ENCODE assay signal across 8 cellular contexts in the genomic region with DNA sequence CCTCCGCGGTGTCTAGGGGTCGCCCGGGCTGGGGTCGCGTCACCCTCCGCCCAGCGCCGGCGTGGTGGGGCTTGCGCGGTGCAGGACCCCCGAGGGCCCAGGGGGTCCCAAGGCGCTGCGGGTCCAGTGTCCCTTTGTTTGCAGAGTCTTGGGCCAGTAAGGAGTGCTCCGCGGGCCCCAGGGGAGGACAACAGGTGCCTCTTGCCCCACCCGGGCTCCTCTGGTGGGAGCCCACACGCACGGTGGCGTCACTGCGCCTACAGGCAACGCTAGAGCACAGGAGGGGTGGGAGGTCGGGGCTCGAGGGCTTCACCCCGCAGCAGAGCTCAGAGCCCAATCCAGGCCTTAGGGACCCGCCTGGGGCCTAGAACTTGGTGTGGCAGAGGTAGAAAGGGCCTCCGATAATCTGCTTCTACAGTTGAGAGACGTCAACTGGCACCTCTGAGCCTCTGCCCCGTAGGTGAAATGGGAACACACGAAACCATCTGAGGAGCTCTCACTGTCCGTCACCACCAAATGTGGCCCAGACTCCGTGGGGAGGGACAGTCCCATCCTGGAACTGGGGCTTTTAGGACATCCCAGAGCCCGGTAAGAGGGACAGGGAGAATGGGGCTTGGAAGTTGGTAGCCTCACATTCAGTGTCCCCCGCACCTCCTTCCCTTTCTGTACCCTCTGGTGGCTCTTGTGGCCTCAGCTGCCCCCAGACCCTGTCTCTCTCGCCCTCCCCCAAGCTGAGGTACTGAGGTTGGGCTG. TPM values are rescaled to one million over a fixed set of nuclear protein-coding genes. Genes with fewer than 3 reads are reported as not detected.
DNase-seq lines count a peak whose midpoint lies in the region; ATAC-seq, FAIRE-seq and TF ChIP-seq lines count a peak whose summit lies in the region.

No MANE protein-coding gene starts in this region.

- H2AFZ ChIP-seq in endothelial cell of umbilical vein (ENCODE audit: low read depth, low read length), result no peak overlapping the region

- peaks cover 59% of the 10 kb centered on the region for H3K4me1 Mint-ChIP-seq in HFFc6 (ENCODE audit: low read depth)

- TF ChIP-seq CTCF in HFFc6 (IDR thresholded peaks at IDR 0.05), result no peak
- no peak for TF ChIP-seq CTCF in endothelial cell of umbilical vein (IDR thresholded peaks at IDR 0.05; ENCODE audit: extremely low read depth in 1 of 2, insufficient read depth in 1 of 2, low read depth in 1 of 2, low read length in 2 of 2)
- TF ChIP-seq CTCF in ovary (IDR thresholded peaks at IDR 0.05), result no peak

- POLR2A ChIA-PET in endothelial cell of umbilical vein (lab: Charles Lee), result interaction anchor here (0.7 to 2.5 kb wide), 3 partner anchors 10 to 17 kb away, joined by 7 to 10 read pairs (median 8); no protein-coding TSS in a partner anchor

- H3K27ac ChIP-seq in endothelial cell of umbilical vein (ENCODE audit: insufficient read depth, low read depth, low read length), result peak overlapping the region; percentile 67
- peak overlapping the region; percentile 99 for H3K27ac ChIP-seq in ovary

- no peak for DNase-seq in HFFc6
- peak; percentile 76 for DNase-seq in activated CD8-positive, alpha-beta memory T cell treated with anti-CD3 and anti-CD28 coated beads for 24 hours
- DNase-seq in endothelial cell of umbilical vein (ENCODE audit: low read depth, low spot score), result peak; percentile 23
- peak in 1 of 5 donors; percentile 42 for DNase-seq in ovary
- no peak for DNase-seq in dedifferentiated amniotic fluid mesenchymal stem cell (ENCODE audit: extremely low spot score)

- TF ChIP-seq EP300 in ovary (IDR thresholded peaks at IDR 0.05), result no peak

- TF ChIP-seq POLR2A in endothelial cell of umbilical vein (IDR thresholded peaks at IDR 0.05; ENCODE audit: low read depth, low read length) (no peak), ovary (IDR thresholded peaks at IDR 0.05) (no peak)

- H4K20me1 ChIP-seq in endothelial cell of umbilical vein (replicated peaks; ENCODE audit: control insufficient read depth, extremely low read depth, insufficient read depth, low read length), result peaks cover 2% of the 10 kb centered on the region

- H3K27me3 ChIP-seq in endothelial cell of umbilical vein (ENCODE audit: control insufficient read depth in 2 of 2, insufficient read depth in 2 of 2, low read length in 2 of 2) (no peaks in the 10 kb centered on the region), ovary (no peaks in the 10 kb centered on the region)

- H3K36me3 Mint-ChIP-seq in HFFc6 (ENCODE audit: low read depth), result no peaks in the 10 kb centered on the region; the same call in 1 of the 2 replicates

- peak overlapping the region; percentile 92 for H3K4me3 Mint-ChIP-seq in HFFc6

- H3K9me3 ChIP-seq in endothelial cell of umbilical vein (replicated peaks; ENCODE audit: control insufficient read depth, insufficient read depth, low read length) (no peaks in the 10 kb centered on the region), ovary (no peaks in the 10 kb centered on the region)

- dilution Hi-C loops in endothelial cell of umbilical vein (cut with MboI; ENCODE audit: extremely low pct_ligation_motif_present, low sequenced_read_pairs), result no loop called here

- no peak overlapping the region for H3K27ac Mint-ChIP-seq in HFFc6

- ATAC-seq in GM21576 (IDR thresholded peaks at IDR 0.05; ENCODE audit: unreplicated experiment) (no peak), GM21529 (IDR thresholded peaks at IDR 0.05; ENCODE audit: unreplicated experiment) (no peak), GM18868 (IDR thresholded peaks at IDR 0.05; ENCODE audit: unreplicated experiment) (no peak)

- peak overlapping the region; percentile 97 for H3K9ac ChIP-seq in endothelial cell of umbilical vein (replicated peaks; ENCODE audit: extremely low read depth, insufficient read depth, low read length)

- peak overlapping the region; percentile 90 for H3K4me2 ChIP-seq in endothelial cell of umbilical vein (ENCODE audit: insufficient read depth, low read length)

- H3K36me3 ChIP-seq in endothelial cell of umbilical vein (ENCODE audit: control insufficient read depth in 2 of 2, extremely low read depth in 1 of 2, insufficient read depth in 2 of 2, low read length in 2 of 2) (peaks cover 0 to 7% of the 10 kb centered on the region in 2 experiments), ovary (no peaks in the 10 kb centered on the region)

- H3K4me1 ChIP-seq in endothelial cell of umbilical vein (ENCODE audit: control insufficient read depth, extremely low read depth, insufficient read depth, low read length) (peaks cover 22% of the 10 kb centered on the region), ovary (ENCODE audit: insufficient read depth) (peaks cover 8% of the 10 kb centered on the region)

- H3K27me3 Mint-ChIP-seq in HFFc6 (ENCODE audit: insufficient read depth), result peaks cover 2% of the 10 kb centered on the region; the same call in 1 of the 2 replicates

- H3K9me1 ChIP-seq in endothelial cell of umbilical vein (replicated peaks; ENCODE audit: control insufficient read depth, extremely low read depth, insufficient read depth, low read length), result no peaks in the 10 kb centered on the region

- intact Hi-C loops in endothelial cell of umbilical vein (cut with micrococcal nuclease), result loop anchor here (1.0 to 5.0 kb wide), 4 partner anchors 16 to 279 kb away; a partner anchor contains a TSS
- intact Hi-C loops in ovary (cut with DNase I), result loop anchor here in 2 of 4 donors (10.0 kb wide), 2 partner anchors 97 to 417 kb away; a partner anchor contains a TSS

- H3K4me3 ChIP-seq in endothelial cell of umbilical vein (replicated peaks in 1 of 3; ENCODE audit: insufficient read depth in 1 of 3, low read depth in 1 of 3, low read length in 3 of 3), result peak overlapping the region; percentile 38 to 77 (median 56)
- peak overlapping the region; percentile 72 for H3K4me3 ChIP-seq in ovary

- CTCF ChIA-PET in endothelial cell of umbilical vein (lab: Charles Lee), result interaction anchor here (1.0 to 8.7 kb wide), 6 partner anchors 10 to 225 kb away, joined by 3 to 130 read pairs (median 6); no protein-coding TSS in a partner anchor

- peaks cover 37% of the 10 kb centered on the region for H3K79me2 ChIP-seq in endothelial cell of umbilical vein (ENCODE audit: control insufficient read depth, insufficient read depth, low read length)

- 26 to 34% (median 27%) methylated on average over 17 to 36 of the region's 36 CpGs for WGBS in ovary, 3 donors

- no peaks in the 10 kb centered on the region for H3K9me3 Mint-ChIP-seq in HFFc6

- FAIRE-seq in endothelial cell of umbilical vein (lab: Jason Lieb, UNC), result peak; percentile 55

- BruUV-seq in endothelial cell of umbilical vein (replicated peaks; lab: Mats Ljungman, UMichigan), result TSS peak; percentile 80

TF ChIP-seq in endothelial cell of umbilical vein, 7 proteins besides CTCF, POLR2A, EP300 and RAD21:
- TF ChIP-seq, protein P1, sequence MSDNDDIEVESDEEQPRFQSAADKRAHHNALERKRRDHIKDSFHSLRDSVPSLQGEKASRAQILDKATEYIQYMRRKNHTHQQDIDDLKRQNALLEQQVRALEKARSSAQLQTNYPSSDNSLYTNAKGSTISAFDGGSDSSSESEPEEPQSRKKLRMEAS (IDR thresholded peaks at IDR 0.05; ENCODE audit: insufficient read depth, insufficient read length), result no peak
- no peak for TF ChIP-seq GATA2 (IDR thresholded peaks at IDR 0.05; ENCODE audit: insufficient read depth, insufficient read length, low read depth, low read length)
- peak; percentile 3 for TF ChIP-seq POLR2AphosphoS5 (IDR thresholded peaks at IDR 0.05; ENCODE audit: insufficient read depth, low read depth, low read length)
- TF ChIP-seq JUN (IDR thresholded peaks at IDR 0.05; ENCODE audit: borderline replicate concordance, insufficient read depth, insufficient read length, low read depth), result no peak
- no peak for TF ChIP-seq FOS (IDR thresholded peaks at IDR 0.05; ENCODE audit: borderline replicate concordance, insufficient read depth, low read length)

RNA-seq across cellular contexts. Expression of a gene that starts 1.4 kb away (rescaled TPM):
- total RNA-seq in HFFc6 (2021; fragmentation: NEBNext Ultra II Directional; extraction: Animal tissue kit (Norgen Biotek cat#: 25700)), result 10 to 100 TPM in 3 of 6 experiments, 1 to 10 TPM in 3; 9.6 to 13.6 (median 10.0) TPM
- total RNA-seq in endothelial cell of umbilical vein, result 24.7 and 29.0 TPM in 2 replicates
- 18.0 and 24.0 TPM in 2 replicates for polyA plus RNA-seq in endothelial cell of umbilical vein
- 11.9 and 19.8 TPM in 2 replicates for polyA plus RNA-seq in endothelial cell of umbilical vein (2011; cell fraction: cytosol; rRNA removed)
- polyA plus RNA-seq in endothelial cell of umbilical vein (2011; cell fraction: nucleus; rRNA removed), result 31.6 and 44.1 TPM in 2 replicates
- polyA plus RNA-seq in endothelial cell of umbilical vein (2012), result 14.6 and 18.7 TPM in 2 replicates
- polyA minus RNA-seq in endothelial cell of umbilical vein, result 9.5 and 11.3 TPM in 2 replicates
- polyA minus RNA-seq in endothelial cell of umbilical vein (2011; cell fraction: cytosol; rRNA and poly(A)+ RNA removed), result 1.6 TPM
- 11.0 and 22.2 TPM in 2 replicates for polyA minus RNA-seq in endothelial cell of umbilical vein (2011; cell fraction: nucleus; rRNA and poly(A)+ RNA removed)
- 10 to 100 TPM; 11.7 to 46.1 (median 17.1) TPM for total RNA-seq in ovary
- polyA plus RNA-seq in ovary, result 10 to 100 TPM in 1 of 2 donors, 1 to 10 TPM in 1; 1.5 to 24.4 TPM

RNA-seq across cellular contexts. Expression of a gene that starts 32.8 kb away (rescaled TPM):
- not detected for total RNA-seq in HFFc6 (2021; fragmentation: NEBNext Ultra II Directional; extraction: Animal tissue kit (Norgen Biotek cat#: 25700))
- total RNA-seq in endothelial cell of umbilical vein, result not detected in 2 replicates
- 0.08 TPM in 1 of 2 replicates, not detected in the other for polyA plus RNA-seq in endothelial cell of umbilical vein
- 0.04 and 0.06 TPM in 2 replicates for polyA plus RNA-seq in endothelial cell of umbilical vein (2011; cell fraction: cytosol; rRNA removed)
- not detected in 2 replicates for polyA plus RNA-seq in endothelial cell of umbilical vein (2011; cell fraction: nucleus; rRNA removed)
- not detected in 2 replicates for polyA plus RNA-seq in endothelial cell of umbilical vein (2012)
- not detected in 2 replicates for polyA minus RNA-seq in endothelial cell of umbilical vein
- polyA minus RNA-seq in endothelial cell of umbilical vein (2011; cell fraction: cytosol; rRNA and poly(A)+ RNA removed), result not detected
- not detected in 2 replicates for polyA minus RNA-seq in endothelial cell of umbilical vein (2011; cell fraction: nucleus; rRNA and poly(A)+ RNA removed)
- total RNA-seq in ovary, result not detected
- polyA plus RNA-seq in ovary, result under 1 TPM in 1 of 2 donors, not detected in 1; 0.06 TPM

Comparison
In these comparisons a context has a peak if more than half of its experiments do, and no peak if none do; other contexts are left out.
1. DNase-seq: peak in activated CD8-positive, alpha-beta memory T cell treated with anti-CD3 and anti-CD28 coated beads for 24 hours (single experiment) and endothelial cell of umbilical vein (single experiment); none in HFFc6 (single experiment) and dedifferentiated amniotic fluid mesenchymal stem cell (single experiment).